Comparison of ENCODE assay signal across 8 cellular contexts in the genomic region with DNA sequence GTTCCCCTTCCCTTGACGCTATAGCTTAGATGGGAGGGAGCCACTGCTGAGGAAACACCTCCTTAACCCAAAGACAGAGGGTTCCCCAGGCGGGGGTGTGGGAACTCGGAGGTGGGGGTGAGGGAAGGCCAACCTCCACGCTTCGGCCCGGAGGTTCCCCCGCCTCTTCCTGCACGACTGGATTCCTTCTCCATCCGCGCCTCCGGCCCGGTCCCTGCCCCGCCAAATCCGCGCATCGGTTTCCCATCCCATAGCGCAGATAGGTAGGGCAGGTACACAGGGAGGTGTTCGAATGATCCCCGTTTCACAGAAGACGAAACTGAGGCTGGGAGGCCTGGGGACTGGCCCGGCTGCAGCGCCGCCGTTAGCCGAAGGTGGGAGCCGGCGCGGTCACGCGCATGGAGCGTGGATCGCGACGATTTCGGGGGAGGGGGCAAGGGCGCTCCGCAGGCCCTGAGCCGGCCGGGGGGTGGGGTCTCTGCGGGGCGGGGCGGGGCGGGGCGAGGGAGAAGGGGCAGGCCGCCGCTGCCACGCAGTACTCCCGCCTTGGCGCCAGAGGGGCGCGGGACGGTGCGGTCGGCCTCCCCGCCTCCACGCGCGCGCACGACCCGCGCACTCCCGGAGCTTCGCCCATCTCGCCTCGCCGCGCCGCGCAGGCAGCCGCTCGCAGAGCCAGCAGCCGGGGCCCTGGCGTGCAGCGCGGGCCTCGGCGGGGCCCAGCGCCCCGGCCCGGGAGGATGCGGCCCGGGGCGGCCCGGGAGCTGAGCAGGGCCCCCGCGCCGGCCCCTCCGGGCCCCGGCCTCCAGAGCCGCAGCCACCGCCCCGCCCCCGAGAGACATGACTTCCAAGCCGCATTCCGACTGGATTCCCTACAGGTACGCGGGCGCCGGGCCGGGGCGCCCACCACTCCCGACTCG. TPM values are rescaled to one million over a fixed set of nuclear protein-coding genes. Genes with fewer than 3 reads are reported as not detected.
A peak's percentile ranks its signal among the peaks of the same experiment; 100 is the strongest.
DNase-seq lines count a peak whose midpoint lies in the region; ATAC-seq and TF ChIP-seq lines count a peak whose summit lies in the region.

A gene with protein sequence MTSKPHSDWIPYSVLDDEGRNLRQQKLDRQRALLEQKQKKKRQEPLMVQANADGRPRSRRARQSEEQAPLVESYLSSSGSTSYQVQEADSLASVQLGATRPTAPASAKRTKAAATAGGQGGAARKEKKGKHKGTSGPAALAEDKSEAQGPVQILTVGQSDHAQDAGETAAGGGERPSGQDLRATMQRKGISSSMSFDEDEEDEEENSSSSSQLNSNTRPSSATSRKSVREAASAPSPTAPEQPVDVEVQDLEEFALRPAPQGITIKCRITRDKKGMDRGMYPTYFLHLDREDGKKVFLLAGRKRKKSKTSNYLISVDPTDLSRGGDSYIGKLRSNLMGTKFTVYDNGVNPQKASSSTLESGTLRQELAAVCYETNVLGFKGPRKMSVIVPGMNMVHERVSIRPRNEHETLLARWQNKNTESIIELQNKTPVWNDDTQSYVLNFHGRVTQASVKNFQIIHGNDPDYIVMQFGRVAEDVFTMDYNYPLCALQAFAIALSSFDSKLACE (plus strand): TSS at position 538 of the 917 bp plus-strand sequence. CDS start 300 bp downstream, at position 838.

- POLR2A ChIA-PET in Panc1 (lab: Charles Lee), result no interaction called here

- no peaks in the 10 kb centered on the region for H3K36me3 ChIP-seq in Panc1 (ENCODE audit: control insufficient read depth, insufficient read depth, low read length)

- peaks cover 14% of the 10 kb centered on the region; the same call in 1 of the 2 replicates for H3K27me3 ChIP-seq in Panc1 (ENCODE audit: control insufficient read depth, insufficient read depth, low read length)

- H3K9me3 Mint-ChIP-seq in effector memory CD8-positive, alpha-beta T cell, result no peaks in the 10 kb centered on the region

- no peak within 1 kb of the TSS for H3K27ac Mint-ChIP-seq in effector memory CD8-positive, alpha-beta T cell

- intact Hi-C loops in Panc1 (cut with micrococcal nuclease; ENCODE audit: unreplicated experiment), result no loop called here

- peak; percentile 70 for ATAC-seq in Panc1
- peak; percentile 27 for ATAC-seq in effector memory CD8-positive, alpha-beta T cell (replicated peaks)
- no peak for ATAC-seq in HG03139 (IDR thresholded peaks at IDR 0.05; ENCODE audit: unreplicated experiment)
- no peak for ATAC-seq in HG03378 (IDR thresholded peaks at IDR 0.05; ENCODE audit: unreplicated experiment)
- no peak for ATAC-seq in HG02884 (IDR thresholded peaks at IDR 0.05; ENCODE audit: unreplicated experiment)

- H3K4me1 ChIP-seq in Panc1 (ENCODE audit: control insufficient read depth, insufficient read depth, low read length), result no peaks in the 10 kb centered on the region; the same call in 1 of the 2 replicates

- H3K4me3 ChIP-seq in Panc1 (ENCODE audit: low read depth in 2 of 2, low read length in 2 of 2), result peak within 1 kb of the TSS; percentile 41 to 56

- peak; percentile 64 for DNase-seq in GM13977 (ENCODE audit: low spot score)
- no peak for DNase-seq in Panc1 (ENCODE audit: low read depth, low spot score)
- no peak for DNase-seq in effector memory CD8-positive, alpha-beta T cell
- DNase-seq in midbrain (lab: John Stamatoyannopoulos, UW), result peak; percentile 29
- DNase-seq in ureter (ENCODE audit: low spot score), result no peak

- H3K4me1 Mint-ChIP-seq in effector memory CD8-positive, alpha-beta T cell (ENCODE audit: low read depth in 2 of 2), result no peaks in the 10 kb centered on the region

- H3K27ac ChIP-seq in Panc1 (ENCODE audit: low read length), result no peak within 1 kb of the TSS

- H3K36me3 Mint-ChIP-seq in effector memory CD8-positive, alpha-beta T cell (ENCODE audit: insufficient read depth), result no peaks in the 10 kb centered on the region

- H3K4me3 Mint-ChIP-seq in effector memory CD8-positive, alpha-beta T cell, result peak within 1 kb of the TSS; percentile 56 to 64

- no TSS peak for BruUV-seq in Panc1 (replicated peaks; lab: Mats Ljungman, UMichigan)

- in situ Hi-C loops in GM13977 (cut with MboI; ENCODE audit: low pct_unique_long_range_greater_than_20kb, low sequenced_read_pairs, unreplicated experiment), result no loop called here
- in situ Hi-C loops in Panc1 (cut with HindIII; ENCODE audit: low pct_unique_long_range_greater_than_20kb, low sequenced_read_pairs), result no loop called here

- no peak for TF ChIP-seq CTCF in GM13977 (IDR thresholded peaks at IDR 0.05; ENCODE audit: extremely low read depth, insufficient read depth, missing control alignments)
- no peak for TF ChIP-seq CTCF in Panc1 (IDR thresholded peaks at IDR 0.05)

- H3K27me3 Mint-ChIP-seq in effector memory CD8-positive, alpha-beta T cell, result peaks cover 50 to 84% of the 10 kb centered on the region in 2 donors

- no peaks in the 10 kb centered on the region for H3K9me3 ChIP-seq in Panc1 (ENCODE audit: control insufficient read depth, insufficient read depth, low read depth, low read length)

- CTCF ChIA-PET in Panc1 (lab: Charles Lee), result interaction anchor here (0.6 kb wide), 1 partner anchor 10 kb away, joined by 4 read pairs; no protein-coding TSS in a partner anchor

RNA-seq across cellular contexts. Expression of the gene that starts here (rescaled TPM):
- total RNA-seq in Panc1 (2021; ENCODE audit: unreplicated experiment) (4.3 TPM), ureter (10.6 TPM)
- polyA plus RNA-seq in Panc1 (2012; ENCODE audit: insufficient read length), result 2.3 TPM

Comparison
In these comparisons a context has a peak if more than half of its experiments do, and no peak if none do; other contexts are left out.
1. DNase-seq: peak in GM13977 (single experiment) and midbrain (single experiment); none in Panc1 (single experiment), effector memory CD8-positive, alpha-beta T cell (0 of 3) and ureter (single experiment).
2. ATAC-seq: peak in Panc1 (single experiment) and effector memory CD8-positive, alpha-beta T cell (single experiment); none in HG03139 (single experiment), HG03378 (single experiment) and HG02884 (single experiment).